Comparison of ENCODE assay signal across 7 cellular contexts in the genomic region with DNA sequence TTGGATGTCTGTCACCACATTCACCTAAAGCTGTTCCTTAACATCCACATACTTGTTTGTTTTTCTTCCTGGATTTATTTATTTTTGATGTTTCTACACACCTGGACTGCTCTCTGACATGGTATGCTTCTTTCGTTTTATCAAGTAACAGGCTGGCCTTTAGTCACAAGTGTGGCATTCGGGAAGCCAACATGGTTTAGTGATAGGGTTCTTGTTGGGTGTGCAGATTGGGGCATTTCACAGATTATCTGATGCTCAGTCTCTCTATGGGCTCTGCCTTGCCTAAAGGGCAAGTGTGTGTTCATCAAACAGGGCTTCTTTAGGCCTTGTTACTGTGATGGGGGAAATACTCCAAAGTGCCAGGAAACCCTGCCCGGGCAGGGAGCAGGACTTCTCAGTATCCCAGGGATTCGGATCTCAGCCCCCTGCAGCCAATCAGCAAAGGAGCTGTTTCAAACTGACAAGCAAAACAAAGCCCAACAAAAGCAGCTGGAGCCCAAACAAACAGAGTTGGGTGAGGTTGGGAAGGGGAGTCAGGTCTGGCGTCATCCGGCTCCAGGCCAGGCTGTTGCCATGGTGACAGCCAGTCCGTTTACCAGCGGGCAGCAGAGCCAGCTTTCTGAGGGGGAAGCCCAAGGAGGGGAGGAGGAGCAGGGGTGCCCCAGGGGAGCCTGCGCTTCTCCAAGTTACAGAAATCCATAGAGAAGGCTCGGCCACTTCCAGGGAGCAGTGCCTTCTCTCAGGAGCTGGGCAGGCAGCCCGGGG. TPM values are rescaled to one million over a fixed set of nuclear protein-coding genes. Genes with fewer than 3 reads are reported as not detected.
A peak's percentile ranks its signal among the peaks of the same experiment; 100 is the strongest.
DNase-seq lines count a peak whose midpoint lies in the region; ATAC-seq and TF ChIP-seq lines count a peak whose summit lies in the region.

No MANE protein-coding gene starts in this region.

- DNase-seq in NCI-H1417 (lab: John Stamatoyannopoulos, UW) = peak; percentile 67 to 95 (median 82)
- DNase-seq in body of pancreas = peak; percentile 84 to 95 (median 89)
- DNase-seq in iPS DF 19.7 (ENCODE audit: low read depth, low spot score) = peak; percentile 75
- peak; percentile 89 for DNase-seq in sciatic nerve (ENCODE audit: low spot score)
- no peak for DNase-seq in stimulated activated CD4-positive, alpha-beta T cell treated with anti-CD3 and anti-CD28 coated beads, Interleukin-15, amount 100 ng/mL, for 24 hours
- DNase-seq in NCI-H187 treated with DMSO at 0.1 percent for 48 hours (lab: John Stamatoyannopoulos, UW) = no peak
- no peak for DNase-seq in activated CD4-positive, alpha-beta T cell treated with anti-CD3 and anti-CD28 coated beads for 48 hours

- H3K36me3 ChIP-seq in body of pancreas (replicated peaks in 1 of 2; ENCODE audit: insufficient read depth in 1 of 2, low read depth in 2 of 2) = no peaks in the 10 kb centered on the region

- ATAC-seq in body of pancreas (peak; percentile 91), sciatic nerve (peak; percentile 93)

- H3K4me3 ChIP-seq in body of pancreas = no peak overlapping the region

- intact Hi-C loops in body of pancreas (cut with DNase I) = loop anchor here (5.0 to 10.0 kb wide), 3 partner anchors 104 to 257 kb away; no protein-coding TSS in a partner anchor
- intact Hi-C loops in sciatic nerve (cut with DNase I) = no loop called here

- peak overlapping the region; percentile 35 to 69 (median 64) for H3K27ac ChIP-seq in body of pancreas

- H3K9me3 ChIP-seq in body of pancreas = no peaks in the 10 kb centered on the region

- no peaks in the 10 kb centered on the region for H3K27me3 ChIP-seq in body of pancreas

- 23 to 27% methylated on average over 10 to 11 of the region's 11 CpGs for WGBS in body of pancreas, 2 donors

- TF ChIP-seq CTCF in body of pancreas (IDR thresholded peaks at IDR 0.05) = no peak

- TF ChIP-seq POLR2A in body of pancreas (IDR thresholded peaks at IDR 0.05) = no peak

- peaks cover 19% of the 10 kb centered on the region for H3K4me1 ChIP-seq in body of pancreas

RNA-seq across cellular contexts. Expression of a gene that starts 31.8 kb away (rescaled TPM):
- total RNA-seq in body of pancreas (1,000 to 10,000 TPM in 1 of 2 donors, 100 to 1,000 TPM in 1; 412 to 1,093 TPM), sciatic nerve (209 TPM)

Comparison
In these comparisons a context has a peak if more than half of its experiments do, and no peak if none do; other contexts are left out.
1. DNase-seq: peak in NCI-H1417 (3 of 3), body of pancreas (4 of 4), iPS DF 19.7 (single experiment) and sciatic nerve (single experiment); none in stimulated activated CD4-positive, alpha-beta T cell treated with anti-CD3 and anti-CD28 coated beads, Interleukin-15, amount 100 ng/mL, for 24 hours (single experiment), NCI-H187 treated with DMSO at 0.1 percent for 48 hours (single experiment) and activated CD4-positive, alpha-beta T cell treated with anti-CD3 and anti-CD28 coated beads for 48 hours (single experiment).